ENCODE assay signal across 8 cellular contexts in the genomic region with DNA sequence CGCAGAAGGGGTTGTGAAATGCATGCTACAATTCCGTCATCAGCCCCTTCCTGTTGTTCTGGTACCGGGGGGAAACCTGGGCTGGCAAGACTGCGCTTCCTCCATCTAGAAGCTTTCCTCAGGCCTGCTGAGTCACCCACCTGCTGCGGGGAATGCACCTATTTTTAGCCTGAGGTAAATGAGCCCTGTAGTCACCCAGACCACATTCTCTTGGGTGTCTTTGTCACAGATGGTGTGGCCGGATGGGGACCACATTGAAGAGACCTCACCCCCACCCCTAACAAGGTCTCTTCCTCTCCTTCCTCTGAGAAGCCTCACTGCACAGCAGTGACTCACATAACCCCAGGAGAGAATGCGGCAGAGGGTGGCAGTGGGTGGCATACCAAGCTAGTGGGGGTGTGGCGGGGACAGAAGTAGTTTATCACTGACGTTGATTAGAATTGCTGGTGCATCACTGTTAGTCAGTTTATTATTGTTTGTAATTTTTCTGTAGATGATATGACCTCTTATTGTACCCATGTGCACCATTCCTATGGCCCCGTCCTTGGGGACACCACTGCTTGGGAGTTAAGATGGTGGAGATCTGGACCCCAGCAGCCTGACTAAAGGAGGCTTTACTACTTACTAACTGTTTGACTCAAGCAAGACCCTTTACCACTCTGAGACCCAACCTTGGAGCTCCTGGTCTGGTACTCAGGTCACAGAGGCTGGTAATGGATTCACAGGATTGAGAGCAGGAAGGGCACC.
DNase-seq lines count a peak whose midpoint lies in the region; ATAC-seq and TF ChIP-seq lines count a peak whose summit lies in the region.

No MANE protein-coding gene starts in this region.

- no peak overlapping the region for H3K4me3 ChIP-seq in mesenchymal stem cell (ENCODE audit: insufficient read depth in 1 of 2, low read depth in 1 of 2, low read length in 2 of 2)
- no peak overlapping the region for H3K4me3 ChIP-seq in thyroid gland (replicated peaks in 1 of 3)
- H3K4me3 ChIP-seq in foreskin fibroblast (ENCODE audit: low read depth in 1 of 2, low read length in 2 of 2) = no peak overlapping the region

- H3K27ac ChIP-seq in mesenchymal stem cell (ENCODE audit: low read length, poor library complexity, severe bottlenecking) (no peak overlapping the region), thyroid gland (no peak overlapping the region)

- H3K4me1 ChIP-seq in mesenchymal stem cell (ENCODE audit: control insufficient read depth, insufficient read depth, low read depth, low read length) = peaks cover 32% of the 10 kb centered on the region
- peaks cover 3 to 24% of the 10 kb centered on the region in 2 donors for H3K4me1 ChIP-seq in thyroid gland

- H2BK120ac ChIP-seq in mesenchymal stem cell (ENCODE audit: low read depth, low read length) = no peak overlapping the region

- 67% methylated on average over 8 of the region's 10 CpGs for WGBS in mesenchymal stem cell
- WGBS in thyroid gland, 2 donors = 78 to 86% methylated on average over 9 to 10 of the region's 10 CpGs

- peak; percentile 94 for DNase-seq in RPMI8226
- peak; percentile 38 to 85 (median 50) for DNase-seq in activated naive CD4-positive, alpha-beta T cell (lab: John Stamatoyannopoulos, UW)
- no peak for DNase-seq in mesenchymal stem cell
- peak; percentile 13 to 17 for DNase-seq in thyroid gland
- no peak for DNase-seq in sciatic nerve (ENCODE audit: low spot score)
- no peak for DNase-seq in foreskin fibroblast

- H3K36me3 ChIP-seq in mesenchymal stem cell (ENCODE audit: control insufficient read depth in 1 of 2, insufficient read depth in 2 of 2, low read depth in 1 of 2, low read length in 2 of 2) (no peaks in the 10 kb centered on the region), thyroid gland (no peaks in the 10 kb centered on the region)

- ATAC-seq in GM18870 (IDR thresholded peaks at IDR 0.05; ENCODE audit: unreplicated experiment) (peak; percentile 76), HG03025 (IDR thresholded peaks at IDR 0.05; ENCODE audit: low FRiP score, unreplicated experiment) (peak; percentile 69), sciatic nerve (no peak)

- no peaks in the 10 kb centered on the region for H3K79me1 ChIP-seq in mesenchymal stem cell (replicated peaks; ENCODE audit: low read length, poor library complexity, severe bottlenecking)

- H3K9ac ChIP-seq in mesenchymal stem cell (ENCODE audit: low read length) = no peak overlapping the region

- H3K9me3 ChIP-seq in mesenchymal stem cell (ENCODE audit: control insufficient read depth, low read length) = no peaks in the 10 kb centered on the region
- no peaks in the 10 kb centered on the region for H3K9me3 ChIP-seq in thyroid gland

- H3K23ac ChIP-seq in mesenchymal stem cell (ENCODE audit: low read length in 2 of 2) = no peak overlapping the region

- H2BK5ac ChIP-seq in mesenchymal stem cell (ENCODE audit: low read depth, low read length, poor library complexity, severe bottlenecking) = no peak overlapping the region

- H3K14ac ChIP-seq in mesenchymal stem cell (ENCODE audit: low read length in 2 of 2) = no peak overlapping the region

- no peak overlapping the region for H4K8ac ChIP-seq in mesenchymal stem cell (ENCODE audit: low read length)

- no peak for TF ChIP-seq POLR2A in thyroid gland (IDR thresholded peaks at IDR 0.05)

- peak overlapping the region; percentile 80 for H2AK5ac ChIP-seq in mesenchymal stem cell (ENCODE audit: low read length, severe bottlenecking)

- H3K27me3 ChIP-seq in mesenchymal stem cell (ENCODE audit: control insufficient read depth in 1 of 2, insufficient read depth in 1 of 2, low read length in 2 of 2) = no peaks in the 10 kb centered on the region
- H3K27me3 ChIP-seq in thyroid gland = no peaks in the 10 kb centered on the region

- H3K4ac ChIP-seq in mesenchymal stem cell (ENCODE audit: low read depth in 1 of 2, low read length in 2 of 2) = no peak overlapping the region

- H2BK15ac ChIP-seq in mesenchymal stem cell (ENCODE audit: low read depth, poor library complexity, severe bottlenecking) = peak overlapping the region; percentile 12

- intact Hi-C loops in thyroid gland (cut with DNase I) = no loop called here
- intact Hi-C loops in sciatic nerve (cut with DNase I) = no loop called here

- TF ChIP-seq CTCF in thyroid gland (IDR thresholded peaks at IDR 0.05) (no peak), foreskin fibroblast (IDR thresholded peaks at IDR 0.05; ENCODE audit: low read depth, low read length) (no peak)

- peak overlapping the region in 1 of 2 experiments; percentile 22 for H3K18ac ChIP-seq in mesenchymal stem cell (ENCODE audit: low read depth in 1 of 2, low read length in 2 of 2)

- no peak overlapping the region for H4K91ac ChIP-seq in mesenchymal stem cell (ENCODE audit: low read length)

- no peak overlapping the region for H2BK12ac ChIP-seq in mesenchymal stem cell (ENCODE audit: low read length in 2 of 2)

- H2AFZ ChIP-seq in mesenchymal stem cell (ENCODE audit: low read depth, low read length) = no peak overlapping the region

- no peak overlapping the region for H3K4me2 ChIP-seq in mesenchymal stem cell (ENCODE audit: low read length, poor library complexity, severe bottlenecking)

Comparison
In these comparisons a context has a peak if more than half of its experiments do, and no peak if none do; other contexts are left out.
1. DNase-seq: peak in RPMI8226 (single experiment), activated naive CD4-positive, alpha-beta T cell (4 of 4) and thyroid gland (2 of 2); none in mesenchymal stem cell (single experiment), sciatic nerve (single experiment) and foreskin fibroblast (0 of 2).